16 cellular contexts compared by ENCODE assay signal in genomic region chr4:12242354-12242753, GRCh38.
"Had no signal": no experiment of that assay in that cellular context is flagged by ENCODE, and none has a peak within 500 bp of the region (broad histone marks: within the 10 kb centered on the region; RNA-seq: fewer than 3 reads in every experiment).

No MANE protein-coding gene starts in this region.

- H3K4me3 ChIP-seq: esophagus muscularis mucosa, gastroesophageal sphincter, tibial nerve had no signal

- ATAC-seq: effector memory CD8-positive, alpha-beta T cell; gastroesophageal sphincter; left colon; naive thymus-derived CD8-positive, alpha-beta T cell; stimulated activated effector memory CD8-positive, alpha-beta T cell treated with anti-CD3 and anti-CD28 coated beads, Interleukin-12 subunit alpha, Interleukin-12 subunit beta, amount 100 ng/mL, for 72 hours had no signal

- H3K36me3 ChIP-seq: esophagus muscularis mucosa, gastroesophageal sphincter, neutrophil, tibial nerve had no signal

- H3K27ac ChIP-seq: epithelial cell of prostate, esophagus muscularis mucosa, gastroesophageal sphincter, neutrophil, tibial nerve had no signal

- FAIRE-seq: colon, kidney had no signal

- H3K4me1 ChIP-seq: esophagus muscularis mucosa, gastroesophageal sphincter, tibial nerve had no signal

- H3K27me3 ChIP-seq: esophagus muscularis mucosa, gastroesophageal sphincter, neutrophil, tibial nerve had no signal

- DNase-seq: cerebellar nuclear complex; effector memory CD8-positive, alpha-beta T cell; foreskin fibroblast; glutamatergic neuron; kidney; left colon; naive thymus-derived CD8-positive, alpha-beta T cell; stimulated activated CD4-positive, alpha-beta T cell treated with anti-CD3 and anti-CD28 coated beads, Interleukin-4, amount 100 ng/mL, for 1 hour; stimulated activated CD8-positive, alpha-beta memory T cell treated with anti-CD3 and anti-CD28 coated beads, Interleukin-4, amount 100 ng/mL, for 48 hours had no signal

- H3K9me3 ChIP-seq: esophagus muscularis mucosa, gastroesophageal sphincter, neutrophil, tibial nerve had no signal
